ENCODE assay signal across 25 cellular contexts in the genomic region with DNA sequence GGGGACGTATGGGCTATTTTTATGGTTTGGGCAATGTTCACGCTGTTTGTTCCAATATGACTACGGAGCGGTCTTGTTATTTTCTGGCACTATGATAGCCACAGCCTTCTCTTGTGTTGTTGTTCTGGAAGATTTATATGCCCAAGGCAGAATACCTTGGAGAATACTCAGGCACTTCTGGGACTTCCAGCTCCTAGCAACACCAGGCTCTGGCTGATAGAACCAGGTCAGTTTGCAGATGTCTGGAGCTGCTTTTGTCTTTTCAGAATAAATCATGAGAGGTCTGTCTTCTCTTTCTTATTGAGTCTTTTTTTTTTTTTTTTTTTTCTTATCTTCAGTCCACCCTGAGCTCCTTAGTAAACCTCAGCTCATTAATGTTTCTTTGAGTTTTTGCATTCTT.
"Had no signal": no experiment of that assay in that cellular context is flagged by ENCODE, and none has a peak within 500 bp of the region (broad histone marks: within the 10 kb centered on the region; RNA-seq: fewer than 3 reads in every experiment).

No MANE protein-coding gene starts in this region.

- H3K36me3 ChIP-seq: gastroesophageal sphincter, heart left ventricle, neural progenitor cell, sigmoid colon, stomach, tibial artery, upper lobe of left lung had no signal

- H3K4me1 ChIP-seq: foreskin keratinocyte, gastroesophageal sphincter, heart left ventricle, neural progenitor cell, psoas muscle, sigmoid colon, stomach, tibial artery, upper lobe of left lung had no signal

- H3K27me3 ChIP-seq: foreskin keratinocyte, gastroesophageal sphincter, heart left ventricle, hepatocyte, neural progenitor cell, sigmoid colon, stomach, tibial artery, upper lobe of left lung had no signal

- H3K79me2 ChIP-seq: hepatocyte had no signal

- FAIRE-seq: endometrium, kidney, urothelium cell line had no signal

- ATAC-seq: foreskin keratinocyte; gastroesophageal sphincter; heart left ventricle; natural killer cell; psoas muscle; right cardiac atrium; stimulated activated effector memory CD8-positive, alpha-beta T cell treated with anti-CD3 and anti-CD28 coated beads, Interleukin-12 subunit alpha, Interleukin-12 subunit beta, amount 100 ng/mL, for 72 hours had no signal

- H3K9ac ChIP-seq: neural progenitor cell had no signal

- H3K9me3 Mint-ChIP-seq: memory B cell, neural progenitor cell had no signal

- H3K27ac ChIP-seq: coronary artery, foreskin keratinocyte, gastroesophageal sphincter, heart left ventricle, hepatocyte, neural progenitor cell, psoas muscle, sigmoid colon, stomach, tibial artery, upper lobe of left lung had no signal

- H3K4me1 Mint-ChIP-seq: memory B cell; natural killer cell; neural progenitor cell; stimulated activated effector memory CD8-positive, alpha-beta T cell treated with anti-CD3 and anti-CD28 coated beads, Interleukin-12 subunit alpha, Interleukin-12 subunit beta, amount 100 ng/mL, for 72 hours had no signal

- H3K9me3 ChIP-seq: gastroesophageal sphincter, heart left ventricle, psoas muscle, sigmoid colon, stomach, tibial artery, upper lobe of left lung had no signal

- H2AFZ ChIP-seq: hepatocyte, neural progenitor cell had no signal

- H3K27ac Mint-ChIP-seq: memory B cell; natural killer cell; neural progenitor cell; stimulated activated effector memory CD8-positive, alpha-beta T cell treated with anti-CD3 and anti-CD28 coated beads, Interleukin-12 subunit alpha, Interleukin-12 subunit beta, amount 100 ng/mL, for 72 hours had no signal

- H3K4me3 Mint-ChIP-seq: memory B cell; natural killer cell; neural progenitor cell; stimulated activated effector memory CD8-positive, alpha-beta T cell treated with anti-CD3 and anti-CD28 coated beads, Interleukin-12 subunit alpha, Interleukin-12 subunit beta, amount 100 ng/mL, for 72 hours had no signal

- H3K4me2 ChIP-seq: hepatocyte, neural progenitor cell had no signal

- DNase-seq: dermis blood vessel endothelial cell; effector memory CD4-positive, alpha-beta T cell; erythroblast; foreskin keratinocyte; heart left ventricle; kidney; natural killer cell; psoas muscle; right cardiac atrium; sigmoid colon; stimulated activated CD4-positive, alpha-beta T cell treated with anti-CD3 and anti-CD28 coated beads, Interleukin-2, amount 100 ng/mL, for 24 hours; stimulated activated CD4-positive, alpha-beta T cell treated with anti-CD3 and anti-CD28 coated beads, Interleukin-4, amount 100 ng/mL, for 24 hours; stimulated activated naive CD4-positive, alpha-beta T cell treated with Interleukin-2 at 50 U/mL for 16 hours; stomach; tibial artery; upper lobe of left lung had no signal

- H3K4me3 ChIP-seq: coronary artery, gastroesophageal sphincter, heart left ventricle, hepatocyte, lung, neural progenitor cell, psoas muscle, sigmoid colon, stomach, tibial artery, upper lobe of left lung had no signal

- H3K36me3 Mint-ChIP-seq: natural killer cell; neural progenitor cell; stimulated activated effector memory CD8-positive, alpha-beta T cell treated with anti-CD3 and anti-CD28 coated beads, Interleukin-12 subunit alpha, Interleukin-12 subunit beta, amount 100 ng/mL, for 72 hours had no signal
